Comparison of ENCODE assay signal across 22 cellular contexts in the genomic region with DNA sequence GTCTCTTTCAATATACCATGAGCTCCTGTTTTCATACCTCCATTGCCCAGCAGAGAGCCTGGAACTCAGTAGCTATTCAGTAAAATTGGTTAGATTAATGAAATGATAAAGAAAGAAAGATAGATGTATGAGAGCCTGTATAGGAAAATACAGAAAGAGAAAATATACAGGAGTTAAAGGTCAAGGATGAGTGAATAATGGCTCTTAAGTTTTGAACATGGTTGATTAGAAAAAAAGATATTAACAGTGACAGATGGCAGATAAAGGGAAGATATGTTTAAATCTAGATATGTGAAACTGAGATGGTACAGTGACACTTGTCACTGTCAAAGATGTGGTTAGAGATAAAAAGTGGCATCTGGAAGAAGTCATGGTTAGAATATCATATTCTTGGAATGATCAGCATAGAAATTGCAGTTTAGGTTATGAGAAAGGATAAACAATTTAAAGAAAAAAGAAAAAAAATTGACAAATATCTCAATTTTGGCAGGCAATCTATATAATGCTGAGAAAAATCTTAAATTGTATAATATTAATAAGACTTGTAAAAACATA.
"Had no signal": no experiment of that assay in that cellular context is flagged by ENCODE, and none has a peak within 500 bp of the region (broad histone marks: within the 10 kb centered on the region; RNA-seq: fewer than 3 reads in every experiment).

No MANE protein-coding gene starts in this region.

- H3K27me3 ChIP-seq: esophagus squamous epithelium, gastrocnemius medialis, heart right ventricle, left lung had no signal

- H3K27ac ChIP-seq: epithelial cell of prostate, esophagus squamous epithelium, gastrocnemius medialis, heart right ventricle, left lung, lower lobe of right lung had no signal

- DNase-seq: cortex of kidney; effector CD8-positive, alpha-beta T cell; effector memory CD8-positive, alpha-beta T cell; endodermal cell; erythroblast; esophagus squamous epithelium; foreskin fibroblast; foreskin melanocyte; gastrocnemius medialis; glutamatergic neuron; head of caudate nucleus; heart right ventricle; hippocampal formation; left cardiac atrium; left lung; left ventricle myocardium superior; lower lobe of right lung; mesenchymal stem cell; mucosa of descending colon; naive B cell had no signal

- H3K4me1 ChIP-seq: esophagus squamous epithelium, gastrocnemius medialis, heart right ventricle, left lung, lower lobe of right lung had no signal

- ATAC-seq: effector memory CD8-positive, alpha-beta T cell; esophagus mucosa; gastrocnemius medialis; heart right ventricle; left cardiac atrium; left lung; left ventricle myocardium superior; lower lobe of right lung; mucosa of descending colon had no signal

- H3K9me3 ChIP-seq: gastrocnemius medialis, lower lobe of right lung had no signal

- H3K36me3 ChIP-seq: gastrocnemius medialis, lower lobe of right lung had no signal

- H3K4me3 ChIP-seq: esophagus squamous epithelium, gastrocnemius medialis, heart right ventricle, left lung, lower lobe of right lung, mucosa of descending colon had no signal
